Comparison of ENCODE assay signal across 12 cellular contexts in genomic region chr12:114480309-114481199, GRCh38.
DNase-seq lines count a peak whose midpoint lies in the region; ATAC-seq lines count a peak whose summit lies in the region.
"Had no signal": no experiment of that assay in that cellular context is flagged by ENCODE, and none has a peak within 500 bp of the region (broad histone marks: within the 10 kb centered on the region; RNA-seq: fewer than 3 reads in every experiment).

No MANE protein-coding gene starts in this region.

- no peak overlapping the region for H3K9ac ChIP-seq in rectal smooth muscle tissue (ENCODE audit: low read length)

- DNase-seq in ELR (ENCODE audit: low read depth) (peak; percentile 37), T-cell (no peak), right cardiac atrium (peak in 1 of 3 donors; percentile 47), amniotic stem cell (lab: John Stamatoyannopoulos, UW) (no peak), NCI-H1436 treated with DMSO at 0.1 percent for 48 hours (lab: John Stamatoyannopoulos, UW) (no peak), HCEC 1CT (no peak)
- DNase-seq: activated CD8-positive, alpha-beta memory T cell treated with anti-CD3 and anti-CD28 coated beads for 24 hours; MV-4-11; stimulated activated CD4-positive, alpha-beta T cell treated with anti-CD3 and anti-CD28 coated beads, Interleukin-4, amount 100 ng/mL, for 1 hour had no signal

- H3K9me3 ChIP-seq in right cardiac atrium (ENCODE audit: control insufficient read depth, low read length) = no peaks in the 10 kb centered on the region

- H3K36me3 ChIP-seq in rectal smooth muscle tissue (ENCODE audit: control insufficient read depth, insufficient read depth, low read length) = no peaks in the 10 kb centered on the region

- H3K27ac ChIP-seq in right cardiac atrium (ENCODE audit: low read length) (no peak overlapping the region), rectal smooth muscle tissue (ENCODE audit: low read depth, low read length) (no peak overlapping the region)

- peaks cover 0 to 2% (median 0%) of the 10 kb centered on the region in 3 donors for H3K9me3 Mint-ChIP-seq in T-cell
- no peaks in the 10 kb centered on the region for H3K9me3 Mint-ChIP-seq in activated T-helper 17 cell treated with anti-CD3 and anti-CD28 coated beads, Interleukin-2, amount 50 U/mL, for 72 hours
- H3K9me3 Mint-ChIP-seq: dendritic cell treated with granulocyte-macrophage colony-stimulating factor and Interleukin-4, amounts not matched to agents 40 ng/mL and 50 ng/mL, for 4 days had no signal

- POLR2A ChIA-PET in T-cell (lab: Charles Lee) = no interaction called here

- H3K27me3 Mint-ChIP-seq in T-cell = peaks cover 52 to 59% of the 10 kb centered on the region in 2 donors
- peaks cover 45% of the 10 kb centered on the region for H3K27me3 Mint-ChIP-seq in activated T-helper 17 cell treated with anti-CD3 and anti-CD28 coated beads, Interleukin-2, amount 50 U/mL, for 72 hours

- H3K27ac Mint-ChIP-seq in T-cell = no peak overlapping the region
- H3K27ac Mint-ChIP-seq in activated T-helper 17 cell treated with anti-CD3 and anti-CD28 coated beads, Interleukin-2, amount 50 U/mL, for 72 hours = no peak overlapping the region
- H3K27ac Mint-ChIP-seq: dendritic cell treated with granulocyte-macrophage colony-stimulating factor and Interleukin-4, amounts not matched to agents 40 ng/mL and 50 ng/mL, for 4 days had no signal

- H3K4me3 ChIP-seq in right cardiac atrium (ENCODE audit: low read length) = peak overlapping the region; percentile 72
- peak overlapping the region; percentile 48 for H3K4me3 ChIP-seq in rectal smooth muscle tissue (ENCODE audit: low read length)

- CTCF ChIA-PET in T-cell (lab: Charles Lee) = interaction anchor here in 1 of 2 donors (0.6 to 0.7 kb wide), 2 partner anchors 16 to 1735 kb away, joined by 3 read pairs; no protein-coding TSS in a partner anchor

- peaks cover 3% of the 10 kb centered on the region for H3K4me1 ChIP-seq in right cardiac atrium (ENCODE audit: control insufficient read depth, insufficient read depth, low read length)
- H3K4me1 ChIP-seq in rectal smooth muscle tissue (ENCODE audit: control insufficient read depth, insufficient read depth, low read length) = no peaks in the 10 kb centered on the region

- WGBS in right cardiac atrium = 4% methylated on average over 35 of the region's 35 CpGs

- no peaks in the 10 kb centered on the region for H3K36me3 Mint-ChIP-seq in T-cell
- no peaks in the 10 kb centered on the region for H3K36me3 Mint-ChIP-seq in activated T-helper 17 cell treated with anti-CD3 and anti-CD28 coated beads, Interleukin-2, amount 50 U/mL, for 72 hours (ENCODE audit: low read depth)

- H3K27me3 ChIP-seq in right cardiac atrium (ENCODE audit: control insufficient read depth, insufficient read depth) (no peaks in the 10 kb centered on the region), rectal smooth muscle tissue (ENCODE audit: control insufficient read depth, insufficient read depth, low read length) (peaks cover 20% of the 10 kb centered on the region)

- ATAC-seq in T-cell (replicated peaks in 1 of 4) = no peak
- ATAC-seq in right cardiac atrium = no peak
- no peak for ATAC-seq in activated T-helper 17 cell treated with anti-CD3 and anti-CD28 coated beads, Interleukin-2, amount 50 U/mL, for 72 hours (replicated peaks)

- H3K4me3 Mint-ChIP-seq in T-cell = peak overlapping the region in 2 of 3 donors; percentile 55 to 58
- H3K4me3 Mint-ChIP-seq in activated T-helper 17 cell treated with anti-CD3 and anti-CD28 coated beads, Interleukin-2, amount 50 U/mL, for 72 hours = no peak overlapping the region
- H3K4me3 Mint-ChIP-seq: dendritic cell treated with granulocyte-macrophage colony-stimulating factor and Interleukin-4, amounts not matched to agents 40 ng/mL and 50 ng/mL, for 4 days had no signal

- peaks cover 13 to 17% (median 16%) of the 10 kb centered on the region in 3 donors for H3K4me1 Mint-ChIP-seq in T-cell
- peaks cover 4% of the 10 kb centered on the region for H3K4me1 Mint-ChIP-seq in activated T-helper 17 cell treated with anti-CD3 and anti-CD28 coated beads, Interleukin-2, amount 50 U/mL, for 72 hours

- intact Hi-C loops in right cardiac atrium (cut with DNase I) = loop anchor here in 2 of 4 donors (10.0 kb wide), 2 partner anchors 236 to 316 kb away; no protein-coding TSS in a partner anchor
